ENCODE assay signal across 1 cellular context in the genomic region with DNA sequence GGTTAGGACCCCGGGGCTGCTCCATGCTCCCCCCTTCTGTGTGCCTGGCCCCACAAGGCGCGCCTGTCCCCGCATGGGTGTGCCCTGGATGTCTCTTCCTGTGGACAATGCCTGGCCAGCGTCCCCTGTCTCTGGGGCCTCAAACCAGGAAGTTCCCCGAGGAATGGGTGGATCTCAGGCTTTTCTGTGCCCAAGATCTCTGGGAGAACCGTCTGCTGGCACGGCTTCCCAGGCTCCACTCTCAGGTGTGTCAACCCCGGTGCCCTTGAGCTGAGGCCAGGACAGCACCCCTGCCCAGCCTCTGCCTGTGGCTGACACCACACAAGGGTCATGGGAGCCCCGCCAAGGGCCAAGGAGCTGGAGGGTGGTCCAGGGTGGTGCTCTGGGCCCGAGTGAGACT.
TF ChIP-seq lines count a peak whose summit lies in the region.

No MANE protein-coding gene starts in this region.

TF ChIP-seq in K562, 482 proteins besides CTCF, POLR2A, EP300 and RAD21:
- TF ChIP-seq TGIF2 (CRISPR knock-in tag; IDR thresholded peaks at IDR 0.05) (no peak), POLR2G (IDR thresholded peaks at IDR 0.05; ENCODE audit: low read depth, low read length) (0 out of 2 replicates have a peak, but pooled peaks have one; percentile 11), DPF2 (IDR thresholded peaks at IDR 0.05) (no peak), ZNF124 (CRISPR knock-in tag; IDR thresholded peaks at IDR 0.05) (no peak), E2F3 (CRISPR knock-in tag; IDR thresholded peaks at IDR 0.05) (no peak), CBX2 (IDR thresholded peaks at IDR 0.05; ENCODE audit: insufficient read depth, low read length, poor library complexity, severe bottlenecking) (no peak), RBM25 (IDR thresholded peaks at IDR 0.05; ENCODE audit: low read depth, low read length, severe bottlenecking) (no peak)
- TF ChIP-seq, protein P1, sequence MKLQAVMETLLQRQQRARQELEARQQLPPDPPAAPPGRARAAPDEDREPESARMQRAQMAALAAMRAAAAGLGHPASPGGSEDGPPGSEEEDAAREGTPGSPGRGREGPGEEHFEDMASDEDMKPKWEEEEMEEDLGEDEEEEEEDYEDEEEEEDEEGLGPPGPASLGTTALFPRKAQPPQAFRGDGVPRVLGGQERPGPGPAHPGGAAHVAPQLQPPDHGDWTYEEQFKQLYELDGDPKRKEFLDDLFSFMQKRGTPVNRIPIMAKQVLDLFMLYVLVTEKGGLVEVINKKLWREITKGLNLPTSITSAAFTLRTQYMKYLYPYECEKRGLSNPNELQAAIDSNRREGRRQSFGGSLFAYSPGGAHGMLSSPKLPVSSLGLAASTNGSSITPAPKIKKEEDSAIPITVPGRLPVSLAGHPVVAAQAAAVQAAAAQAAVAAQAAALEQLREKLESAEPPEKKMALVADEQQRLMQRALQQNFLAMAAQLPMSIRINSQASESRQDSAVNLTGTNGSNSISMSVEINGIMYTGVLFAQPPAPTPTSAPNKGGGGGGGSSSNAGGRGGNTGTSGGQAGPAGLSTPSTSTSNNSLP (IDR thresholded peaks at IDR 0.05; ENCODE audit: borderline replicate concordance, low read depth, low read length), result no peak
